ENCODE assay signal across 2 cellular contexts in the genomic region with DNA sequence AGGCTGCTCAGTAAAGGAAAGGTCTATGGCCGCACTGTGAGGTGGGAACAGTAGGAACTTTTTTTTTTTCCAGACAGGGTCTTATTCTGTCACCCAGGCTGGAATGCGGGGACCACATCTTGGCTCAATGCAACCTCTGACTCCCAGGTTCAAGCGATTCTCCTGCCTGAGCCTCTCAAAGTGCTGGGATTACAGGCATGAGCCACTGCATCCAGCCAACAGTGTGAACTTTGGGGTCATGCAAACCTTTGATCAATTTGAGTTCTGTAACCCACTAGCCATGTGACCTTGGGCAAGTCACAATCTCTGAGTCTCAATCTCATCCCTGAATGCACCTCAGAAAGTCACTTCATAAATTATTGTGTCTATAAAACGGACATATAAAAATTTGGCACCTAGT.
TF ChIP-seq lines count a peak whose summit lies in the region.

No MANE protein-coding gene starts in this region.

TF ChIP-seq in A549, 52 proteins besides CTCF, POLR2A, EP300 and RAD21 (continued from another document):
- TF ChIP-seq, protein P1, sequence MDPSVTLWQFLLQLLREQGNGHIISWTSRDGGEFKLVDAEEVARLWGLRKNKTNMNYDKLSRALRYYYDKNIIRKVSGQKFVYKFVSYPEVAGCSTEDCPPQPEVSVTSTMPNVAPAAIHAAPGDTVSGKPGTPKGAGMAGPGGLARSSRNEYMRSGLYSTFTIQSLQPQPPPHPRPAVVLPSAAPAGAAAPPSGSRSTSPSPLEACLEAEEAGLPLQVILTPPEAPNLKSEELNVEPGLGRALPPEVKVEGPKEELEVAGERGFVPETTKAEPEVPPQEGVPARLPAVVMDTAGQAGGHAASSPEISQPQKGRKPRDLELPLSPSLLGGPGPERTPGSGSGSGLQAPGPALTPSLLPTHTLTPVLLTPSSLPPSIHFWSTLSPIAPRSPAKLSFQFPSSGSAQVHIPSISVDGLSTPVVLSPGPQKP (IDR thresholded peaks at IDR 0.05; ENCODE audit: low read depth, low read length): no peak
- TF ChIP-seq HOXA7 (CRISPR knock-in tag; IDR thresholded peaks at IDR 0.05): no peak
- TF ChIP-seq TFCP2L1 (CRISPR knock-in tag; IDR thresholded peaks at IDR 0.05): no peak
- TF ChIP-seq EHF (CRISPR knock-in tag; IDR thresholded peaks at IDR 0.05): no peak

TF ChIP-seq in HepG2, 621 proteins besides CTCF, POLR2A, EP300 and RAD21 (continued from another document and continues in another):
- TF ChIP-seq TEAD3 (CRISPR knock-in tag; optimal IDR thresholded peaks at IDR 0.05; ENCODE audit: borderline replicate concordance) (peak; percentile 40), BCL6 (CRISPR knock-in tag; IDR thresholded peaks at IDR 0.05) (0 out of 2 replicates have a peak, but pooled peaks have one; percentile 30), ZMYM3 (CRISPR knock-in tag; IDR thresholded peaks at IDR 0.05) (peak; percentile 69), MIXL1 (CRISPR knock-in tag; IDR thresholded peaks at IDR 0.05) (0 out of 2 replicates have a peak, but pooled peaks have one; percentile 33), ZMYM2 (CRISPR knock-in tag; IDR thresholded peaks at IDR 0.05) (0 out of 2 replicates have a peak, but pooled peaks have one; percentile 36), NR2F1 (CRISPR knock-in tag; IDR thresholded peaks at IDR 0.05) (peak; percentile 56 to 75), ETV6 (CRISPR knock-in tag; conservative IDR thresholded peaks at IDR 0.05) (no peak), HHEX (CRISPR knock-in tag; IDR thresholded peaks at IDR 0.05) (0 out of 2 replicates have a peak, but pooled peaks have one; percentile 60), TCF7 (IDR thresholded peaks at IDR 0.05; ENCODE audit: low read depth) (peak; percentile 75), SAP130 (CRISPR knock-in tag; IDR thresholded peaks at IDR 0.05; ENCODE audit: low read depth) (peak; percentile 26; the same call in 1 of the 2 replicates), RCOR2 (CRISPR knock-in tag; IDR thresholded peaks at IDR 0.05) (0 out of 2 replicates have a peak, but pooled peaks have one; percentile 18), ZFY (CRISPR knock-in tag; IDR thresholded peaks at IDR 0.05) (no peak), ATM (IDR thresholded peaks at IDR 0.05; ENCODE audit: borderline replicate concordance) (no peak), RBM39 (IDR thresholded peaks at IDR 0.05; ENCODE audit: low read depth, low read length, poor library complexity, severe bottlenecking) (no peak), FOSL2 (CRISPR knock-in tag; IDR thresholded peaks at IDR 0.05) (peak; percentile 43; the same call in 1 of the 2 replicates), ZFP36L2 (CRISPR knock-in tag; IDR thresholded peaks at IDR 0.05) (no peak), HDAC2 (CRISPR knock-in tag; IDR thresholded peaks at IDR 0.05) (peak; percentile 61; the same call in 1 of the 2 replicates), HNF4A (CRISPR knock-in tag; IDR thresholded peaks at IDR 0.05) (peak; percentile 67), NR2F2 (IDR thresholded peaks at IDR 0.05; ENCODE audit: borderline replicate concordance, low read depth) (peak; percentile 81), CREB1 (IDR thresholded peaks at IDR 0.05) (no peak), CREB1 (CRISPR knock-in tag; IDR thresholded peaks at IDR 0.05) (peak; percentile 29; the same call in 1 of the 2 replicates), TBX2 (CRISPR knock-in tag; IDR thresholded peaks at IDR 0.05; ENCODE audit: borderline replicate concordance) (peak; percentile 17; the same call in 1 of the 2 replicates), SALL1 (CRISPR knock-in tag; IDR thresholded peaks at IDR 0.05) (peak; percentile 65), PITX1 (CRISPR knock-in tag; IDR thresholded peaks at IDR 0.05) (peak; percentile 29; the same call in 1 of the 2 replicates), SOX5 (CRISPR knock-in tag; IDR thresholded peaks at IDR 0.05; ENCODE audit: borderline replicate concordance) (peak; percentile 36; the same call in 1 of the 2 replicates), ZNF644 (CRISPR knock-in tag; IDR thresholded peaks at IDR 0.05; ENCODE audit: low read depth) (peak; percentile 69; the same call in 1 of the 2 replicates), POLR2G (IDR thresholded peaks at IDR 0.05; ENCODE audit: low read depth, low read length) (0 out of 2 replicates have a peak, but pooled peaks have one; percentile 28), HOXA3 (CRISPR knock-in tag; IDR thresholded peaks at IDR 0.05) (0 out of 2 replicates have a peak, but pooled peaks have one; percentile 29), PHF21A (CRISPR knock-in tag; IDR thresholded peaks at IDR 0.05) (peak; percentile 38; the same call in 1 of the 2 replicates), NR2F6 (IDR thresholded peaks at IDR 0.05) (peak; percentile 86), NR2F6 (CRISPR knock-in tag; IDR thresholded peaks at IDR 0.05) (peak; percentile 85)
- TF ChIP-seq, protein P2, sequence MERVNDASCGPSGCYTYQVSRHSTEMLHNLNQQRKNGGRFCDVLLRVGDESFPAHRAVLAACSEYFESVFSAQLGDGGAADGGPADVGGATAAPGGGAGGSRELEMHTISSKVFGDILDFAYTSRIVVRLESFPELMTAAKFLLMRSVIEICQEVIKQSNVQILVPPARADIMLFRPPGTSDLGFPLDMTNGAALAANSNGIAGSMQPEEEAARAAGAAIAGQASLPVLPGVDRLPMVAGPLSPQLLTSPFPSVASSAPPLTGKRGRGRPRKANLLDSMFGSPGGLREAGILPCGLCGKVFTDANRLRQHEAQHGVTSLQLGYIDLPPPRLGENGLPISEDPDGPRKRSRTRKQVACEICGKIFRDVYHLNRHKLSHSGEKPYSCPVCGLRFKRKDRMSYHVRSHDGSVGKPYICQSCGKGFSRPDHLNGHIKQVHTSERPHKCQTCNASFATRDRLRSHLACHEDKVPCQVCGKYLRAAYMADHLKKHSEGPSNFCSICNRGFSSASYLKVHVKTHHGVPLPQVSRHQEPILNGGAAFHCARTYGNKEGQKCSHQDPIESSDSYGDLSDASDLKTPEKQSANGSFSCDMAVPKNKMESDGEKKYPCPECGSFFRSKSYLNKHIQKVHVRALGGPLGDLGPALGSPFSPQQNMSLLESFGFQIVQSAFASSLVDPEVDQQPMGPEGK (CRISPR knock-in tag; IDR thresholded peaks at IDR 0.05): 0 out of 2 replicates have a peak, but pooled peaks have one; percentile 10
- TF ChIP-seq, protein P3, sequence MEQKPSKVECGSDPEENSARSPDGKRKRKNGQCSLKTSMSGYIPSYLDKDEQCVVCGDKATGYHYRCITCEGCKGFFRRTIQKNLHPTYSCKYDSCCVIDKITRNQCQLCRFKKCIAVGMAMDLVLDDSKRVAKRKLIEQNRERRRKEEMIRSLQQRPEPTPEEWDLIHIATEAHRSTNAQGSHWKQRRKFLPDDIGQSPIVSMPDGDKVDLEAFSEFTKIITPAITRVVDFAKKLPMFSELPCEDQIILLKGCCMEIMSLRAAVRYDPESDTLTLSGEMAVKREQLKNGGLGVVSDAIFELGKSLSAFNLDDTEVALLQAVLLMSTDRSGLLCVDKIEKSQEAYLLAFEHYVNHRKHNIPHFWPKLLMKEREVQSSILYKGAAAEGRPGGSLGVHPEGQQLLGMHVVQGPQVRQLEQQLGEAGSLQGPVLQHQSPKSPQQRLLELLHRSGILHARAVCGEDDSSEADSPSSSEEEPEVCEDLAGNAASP (CRISPR knock-in tag; IDR thresholded peaks at IDR 0.05; ENCODE audit: borderline replicate concordance): peak; percentile 42; the same call in 1 of the 2 replicates
- TF ChIP-seq, protein P4, sequence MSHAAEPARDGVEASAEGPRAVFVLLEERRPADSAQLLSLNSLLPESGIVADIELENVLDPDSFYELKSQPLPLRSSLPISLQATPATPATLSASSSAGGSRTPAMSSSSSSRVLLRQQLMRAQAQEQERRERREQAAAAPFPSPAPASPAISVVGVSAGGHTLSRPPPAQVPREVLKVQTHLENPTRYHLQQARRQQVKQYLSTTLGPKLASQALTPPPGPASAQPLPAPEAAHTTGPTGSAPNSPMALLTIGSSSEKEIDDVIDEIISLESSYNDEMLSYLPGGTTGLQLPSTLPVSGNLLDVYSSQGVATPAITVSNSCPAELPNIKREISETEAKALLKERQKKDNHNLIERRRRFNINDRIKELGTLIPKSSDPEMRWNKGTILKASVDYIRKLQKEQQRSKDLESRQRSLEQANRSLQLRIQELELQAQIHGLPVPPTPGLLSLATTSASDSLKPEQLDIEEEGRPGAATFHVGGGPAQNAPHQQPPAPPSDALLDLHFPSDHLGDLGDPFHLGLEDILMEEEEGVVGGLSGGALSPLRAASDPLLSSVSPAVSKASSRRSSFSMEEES (CRISPR knock-in tag; IDR thresholded peaks at IDR 0.05): peak; percentile 42; the same call in 1 of the 2 replicates
- TF ChIP-seq, protein P5, sequence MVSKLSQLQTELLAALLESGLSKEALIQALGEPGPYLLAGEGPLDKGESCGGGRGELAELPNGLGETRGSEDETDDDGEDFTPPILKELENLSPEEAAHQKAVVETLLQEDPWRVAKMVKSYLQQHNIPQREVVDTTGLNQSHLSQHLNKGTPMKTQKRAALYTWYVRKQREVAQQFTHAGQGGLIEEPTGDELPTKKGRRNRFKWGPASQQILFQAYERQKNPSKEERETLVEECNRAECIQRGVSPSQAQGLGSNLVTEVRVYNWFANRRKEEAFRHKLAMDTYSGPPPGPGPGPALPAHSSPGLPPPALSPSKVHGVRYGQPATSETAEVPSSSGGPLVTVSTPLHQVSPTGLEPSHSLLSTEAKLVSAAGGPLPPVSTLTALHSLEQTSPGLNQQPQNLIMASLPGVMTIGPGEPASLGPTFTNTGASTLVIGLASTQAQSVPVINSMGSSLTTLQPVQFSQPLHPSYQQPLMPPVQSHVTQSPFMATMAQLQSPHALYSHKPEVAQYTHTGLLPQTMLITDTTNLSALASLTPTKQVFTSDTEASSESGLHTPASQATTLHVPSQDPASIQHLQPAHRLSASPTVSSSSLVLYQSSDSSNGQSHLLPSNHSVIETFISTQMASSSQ (IDR thresholded peaks at IDR 0.05; ENCODE audit: low read depth): 0 out of 2 replicates have a peak, but pooled peaks have one; percentile 40
- TF ChIP-seq, protein P5 (CRISPR knock-in tag; IDR thresholded peaks at IDR 0.05; ENCODE audit: borderline replicate concordance): no peak
- TF ChIP-seq, protein P6, sequence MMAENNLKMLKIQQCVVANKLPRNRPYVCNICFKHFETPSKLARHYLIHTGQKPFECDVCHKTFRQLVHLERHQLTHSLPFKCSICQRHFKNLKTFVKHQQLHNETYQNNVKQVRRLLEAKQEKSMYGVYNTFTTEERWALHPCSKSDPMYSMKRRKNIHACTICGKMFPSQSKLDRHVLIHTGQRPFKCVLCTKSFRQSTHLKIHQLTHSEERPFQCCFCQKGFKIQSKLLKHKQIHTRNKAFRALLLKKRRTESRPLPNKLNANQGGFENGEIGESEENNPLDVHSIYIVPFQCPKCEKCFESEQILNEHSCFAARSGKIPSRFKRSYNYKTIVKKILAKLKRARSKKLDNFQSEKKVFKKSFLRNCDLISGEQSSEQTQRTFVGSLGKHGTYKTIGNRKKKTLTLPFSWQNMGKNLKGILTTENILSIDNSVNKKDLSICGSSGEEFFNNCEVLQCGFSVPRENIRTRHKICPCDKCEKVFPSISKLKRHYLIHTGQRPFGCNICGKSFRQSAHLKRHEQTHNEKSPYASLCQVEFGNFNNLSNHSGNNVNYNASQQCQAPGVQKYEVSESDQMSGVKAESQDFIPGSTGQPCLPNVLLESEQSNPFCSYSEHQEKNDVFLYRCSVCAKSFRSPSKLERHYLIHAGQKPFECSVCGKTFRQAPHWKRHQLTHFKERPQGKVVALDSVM (CRISPR knock-in tag; IDR thresholded peaks at IDR 0.05): peak; percentile 40; the same call in 1 of the 2 replicates
- TF ChIP-seq, protein P7, sequence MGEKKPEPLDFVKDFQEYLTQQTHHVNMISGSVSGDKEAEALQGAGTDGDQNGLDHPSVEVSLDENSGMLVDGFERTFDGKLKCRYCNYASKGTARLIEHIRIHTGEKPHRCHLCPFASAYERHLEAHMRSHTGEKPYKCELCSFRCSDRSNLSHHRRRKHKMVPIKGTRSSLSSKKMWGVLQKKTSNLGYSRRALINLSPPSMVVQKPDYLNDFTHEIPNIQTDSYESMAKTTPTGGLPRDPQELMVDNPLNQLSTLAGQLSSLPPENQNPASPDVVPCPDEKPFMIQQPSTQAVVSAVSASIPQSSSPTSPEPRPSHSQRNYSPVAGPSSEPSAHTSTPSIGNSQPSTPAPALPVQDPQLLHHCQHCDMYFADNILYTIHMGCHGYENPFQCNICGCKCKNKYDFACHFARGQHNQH (CRISPR knock-in tag; IDR thresholded peaks at IDR 0.05): 0 out of 2 replicates have a peak, but pooled peaks have one; percentile 23
- TF ChIP-seq, protein P8, sequence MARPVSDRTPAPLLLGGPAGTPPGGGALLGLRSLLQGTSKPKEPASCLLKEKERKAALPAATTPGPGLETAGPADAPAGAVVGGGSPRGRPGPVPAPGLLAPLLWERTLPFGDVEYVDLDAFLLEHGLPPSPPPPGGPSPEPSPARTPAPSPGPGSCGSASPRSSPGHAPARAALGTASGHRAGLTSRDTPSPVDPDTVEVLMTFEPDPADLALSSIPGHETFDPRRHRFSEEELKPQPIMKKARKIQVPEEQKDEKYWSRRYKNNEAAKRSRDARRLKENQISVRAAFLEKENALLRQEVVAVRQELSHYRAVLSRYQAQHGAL (CRISPR knock-in tag; IDR thresholded peaks at IDR 0.05; ENCODE audit: not compliant biosample characterization): no peak
